18 cellular contexts compared by ENCODE assay signal in the genomic region with DNA sequence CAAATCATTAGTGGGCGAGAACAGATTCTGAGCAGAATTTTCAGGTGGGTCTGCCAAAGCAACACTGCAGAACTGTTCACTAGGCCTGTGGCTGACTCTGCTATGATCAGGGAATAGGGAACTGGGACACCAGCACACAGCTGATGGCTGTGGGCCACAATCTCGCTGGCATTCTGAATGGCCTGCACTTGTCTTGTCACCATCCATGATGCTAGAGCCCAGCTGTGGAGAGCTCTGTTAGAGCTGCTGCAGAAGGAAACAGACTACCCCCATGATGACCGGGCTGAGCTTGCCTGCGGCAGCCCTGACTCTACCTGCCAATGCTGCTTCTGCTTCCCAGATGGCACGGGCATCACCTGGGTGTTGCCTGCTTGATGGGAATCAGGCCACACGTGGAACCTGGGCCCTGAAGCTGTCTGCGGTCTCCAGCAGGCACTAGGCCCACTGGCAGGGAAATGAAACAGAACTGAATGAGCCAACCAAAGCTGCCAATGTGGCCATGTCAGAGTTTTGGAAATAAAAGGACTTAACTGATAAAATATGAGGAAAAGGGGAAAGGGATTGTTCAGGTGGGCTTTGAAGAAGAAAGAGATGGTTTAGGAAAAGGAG. TPM values are rescaled to one million over a fixed set of nuclear protein-coding genes. Genes with fewer than 3 reads are reported as not detected.
DNase-seq lines count a peak whose midpoint lies in the region; ATAC-seq, FAIRE-seq and TF ChIP-seq lines count a peak whose summit lies in the region.
"Had no signal": no experiment of that assay in that cellular context is flagged by ENCODE, and none has a peak within 500 bp of the region (broad histone marks: within the 10 kb centered on the region; RNA-seq: fewer than 3 reads in every experiment).

No MANE protein-coding gene starts in this region.

- H3K27ac ChIP-seq in PC-3 (ENCODE audit: low read length) (no peak overlapping the region), keratinocyte (ENCODE audit: control insufficient read depth, insufficient read depth, low read length) (no peak overlapping the region), substantia nigra (ENCODE audit: low read depth, low read length, poor library complexity, severe bottlenecking) (peak overlapping the region; percentile 40)

- H3K79me2 ChIP-seq in PC-3 (ENCODE audit: low read length) = no peaks in the 10 kb centered on the region
- no peaks in the 10 kb centered on the region for H3K79me2 ChIP-seq in keratinocyte (ENCODE audit: control insufficient read depth, insufficient read depth, low read length)

- no peaks in the 10 kb centered on the region for H3K27me3 ChIP-seq in PC-3 (ENCODE audit: low read length)
- H3K27me3 ChIP-seq in keratinocyte (ENCODE audit: control insufficient read depth, extremely low read depth, insufficient read depth, low read length) = no peaks in the 10 kb centered on the region
- H3K27me3 ChIP-seq: esophagus muscularis mucosa had no signal

- intact Hi-C loops in PC-3 (cut with micrococcal nuclease) = loop anchor here (5.0 kb wide), 1 partner anchor 203 kb away; no protein-coding TSS in a partner anchor

- BruUV-seq in PC-3 (replicated peaks; lab: Mats Ljungman, UMichigan) = no TSS peak

- H3K4me2 ChIP-seq in PC-3 (ENCODE audit: low read length) (no peak overlapping the region), keratinocyte (ENCODE audit: control insufficient read depth, extremely low read depth, insufficient read depth, low read depth, low read length) (peak overlapping the region; percentile 7)

- dilution Hi-C loops in keratinocyte (cut with MboI; ENCODE audit: extremely low pct_ligation_motif_present, low sequenced_read_pairs) = no loop called here

- H4K20me1 ChIP-seq in PC-3 (ENCODE audit: low read length) = no peaks in the 10 kb centered on the region
- H4K20me1 ChIP-seq in keratinocyte (ENCODE audit: control insufficient read depth, extremely low read depth, insufficient read depth, low read length) = no peaks in the 10 kb centered on the region

- H3K9ac ChIP-seq in PC-3 (ENCODE audit: low read length) (no peak overlapping the region), keratinocyte (ENCODE audit: control insufficient read depth, extremely low read depth, insufficient read depth, low read length) (no peak overlapping the region)

- H2AFZ ChIP-seq in PC-3 (ENCODE audit: low read length) (peak overlapping the region; percentile 43; the same call in 1 of the 2 replicates), keratinocyte (ENCODE audit: control insufficient read depth, low read length) (peak overlapping the region; percentile 59)

- H3K9me2 ChIP-seq in PC-3 (replicated peaks; ENCODE audit: low read length) = no peaks in the 10 kb centered on the region

- no peak for ATAC-seq in PC-3
- ATAC-seq in activated CD4-positive, CD25-positive, alpha-beta regulatory T cell treated with anti-CD3 and anti-CD28 coated beads, Interleukin-2, amount 50 U/mL, for 24 hours = no peak
- ATAC-seq: stimulated activated memory B cell treated with anti-CD40 and anti-IgM and Interleukin-4, amounts not matched to agents 10 μg/mL and 1 μg/mL and 100 μg/mL, for 72 hours had no signal

- H3K4me3 ChIP-seq in PC-3 (ENCODE audit: low read length) = no peak overlapping the region
- H3K4me3 ChIP-seq in keratinocyte (ENCODE audit: control insufficient read depth in 2 of 3, extremely low read depth in 1 of 3, insufficient read depth in 2 of 3, low read depth in 1 of 3, low read length in 3 of 3) = no peak overlapping the region
- H3K4me3 ChIP-seq: esophagus muscularis mucosa had no signal

- POLR2A ChIA-PET in PC-3 (lab: Charles Lee; ENCODE audit: unreplicated experiment) = no interaction called here

- H3F3A ChIP-seq in PC-3 (ENCODE audit: low read length, unreplicated experiment) = peaks cover 7% of the 10 kb centered on the region

- TF ChIP-seq CTCF in PC-3 (conservative IDR thresholded peaks at IDR 0.05; ENCODE audit: low read depth, low read length) (no peak), keratinocyte (optimal IDR thresholded peaks at IDR 0.05 in 1 of 3, IDR thresholded peaks at IDR 0.05 in 1 of 3, conservative IDR thresholded peaks at IDR 0.05 in 1 of 3; ENCODE audit: extremely low read depth in 1 of 3, insufficient read depth in 2 of 3, low read length in 3 of 3) (no peak)

- H3K4me1 ChIP-seq in PC-3 (ENCODE audit: insufficient read depth, low read length) (peaks cover 22% of the 10 kb centered on the region), keratinocyte (ENCODE audit: control insufficient read depth, extremely low read depth, insufficient read depth, low read length) (peaks cover 45% of the 10 kb centered on the region)

- DNase-seq in PC-3 (no peak), cerebellar nuclear complex (lab: John Stamatoyannopoulos, UW) (peak; percentile 42 to 67), keratinocyte (ENCODE audit: low read depth, low spot score) (peak; percentile 68), substantia nigra (lab: John Stamatoyannopoulos, UW) (peak in 43 of 49 donors; percentile 6 to 75 (median 43)), GM12892 (ENCODE audit: insufficient read length) (no peak)
- DNase-seq in stimulated activated CD4-positive, alpha-beta T cell treated with anti-CD3 and anti-CD28 coated beads, Interleukin-4, amount 100 ng/mL, for 1 hour = no peak
- DNase-seq: activated naive CD4-positive, alpha-beta T cell; CD4-positive, CD25-positive, alpha-beta regulatory T cell; GOT3; KG1; NCI-H1694 treated with DMSO at 0.1 percent for 48 hours; NCI-H774; RPMI8226; stimulated activated CD4-positive, alpha-beta T cell treated with anti-CD3 and anti-CD28 coated beads, Interleukin-4, amount 100 ng/mL, for 4 hours; T1000 had no signal

- no peak for TF ChIP-seq POLR2A in GM12892 (IDR thresholded peaks at IDR 0.05; ENCODE audit: low read depth, low read length)

- CTCF ChIA-PET in PC-3 (lab: Charles Lee) = no interaction called here

- no peaks in the 10 kb centered on the region for H3K9me1 ChIP-seq in keratinocyte (ENCODE audit: control insufficient read depth, extremely low read depth, insufficient read depth, low read length)

- H3K36me3 ChIP-seq in PC-3 (ENCODE audit: low read depth, low read length) (no peaks in the 10 kb centered on the region), keratinocyte (ENCODE audit: control insufficient read depth in 2 of 2, extremely low read depth in 1 of 2, insufficient read depth in 2 of 2, low read length in 2 of 2) (no peaks in the 10 kb centered on the region)
- H3K36me3 ChIP-seq: esophagus muscularis mucosa had no signal

- FAIRE-seq in keratinocyte (lab: Jason Lieb, UNC) (peak; percentile 74), GM12892 (lab: Jason Lieb, UNC) (no peak)

- H3K9me3 ChIP-seq in PC-3 (ENCODE audit: low read length) (no peaks in the 10 kb centered on the region), keratinocyte (ENCODE audit: control insufficient read depth, low read depth, low read length) (no peaks in the 10 kb centered on the region)
- H3K9me3 ChIP-seq: esophagus muscularis mucosa had no signal

RNA-seq across cellular contexts. Expression of a gene that starts 11.2 kb away (rescaled TPM):
- total RNA-seq in PC-3 (2014; rRNA removed) = 1.0 and 1.5 TPM in 2 replicates
- polyA plus RNA-seq in keratinocyte = 0.18 to 0.24 TPM (median 0.18 TPM) in 3 replicates
- 0.26 TPM for polyA plus RNA-seq in keratinocyte (2011; ENCODE audit: low read depth)
- polyA plus RNA-seq in keratinocyte (2011; cell fraction: cytosol; rRNA removed) = 0.05 and 0.19 TPM in 2 replicates
- polyA plus RNA-seq in keratinocyte (2011; cell fraction: nucleus; rRNA removed) = 0.13 and 0.19 TPM in 2 replicates
- 0.21 TPM in 1 of 2 replicates, not detected in the other for polyA plus RNA-seq in keratinocyte (2012; ENCODE audit: low replicate concordance)
- 0.10 TPM in 1 of 3 replicates, not detected in the others for polyA minus RNA-seq in keratinocyte
- not detected for polyA minus RNA-seq in keratinocyte (2011; cell fraction: cytosol; rRNA and poly(A)+ RNA removed)
- 0.21 and 0.23 TPM in 2 replicates for polyA minus RNA-seq in keratinocyte (2011; cell fraction: nucleus; rRNA and poly(A)+ RNA removed)
- polyA plus RNA-seq in GM12892 (2012; ENCODE audit: missing spikeins) = not detected
- total RNA-seq: CD4-positive, CD25-positive, alpha-beta regulatory T cell had no signal
- polyA plus RNA-seq: CD4-positive, CD25-positive, alpha-beta regulatory T cell had no signal

RNA-seq across cellular contexts. Expression of a gene that starts 46.6 kb away (rescaled TPM):
- total RNA-seq in PC-3 (2014; rRNA removed) = 1.7 and 1.8 TPM in 2 replicates
- polyA plus RNA-seq in keratinocyte = 0.70 to 13.5 TPM (median 5.2 TPM) in 3 replicates
- polyA plus RNA-seq in keratinocyte (2011; ENCODE audit: low read depth) = 3.1 TPM
- 1.3 and 2.9 TPM in 2 replicates for polyA plus RNA-seq in keratinocyte (2011; cell fraction: cytosol; rRNA removed)
- 4.0 and 4.7 TPM in 2 replicates for polyA plus RNA-seq in keratinocyte (2011; cell fraction: nucleus; rRNA removed)
- polyA plus RNA-seq in keratinocyte (2012; ENCODE audit: low replicate concordance) = 1.0 and 11.7 TPM in 2 replicates
- 1.5 to 6.9 TPM (median 2.0 TPM) in 3 replicates for polyA minus RNA-seq in keratinocyte
- polyA minus RNA-seq in keratinocyte (2011; cell fraction: cytosol; rRNA and poly(A)+ RNA removed) = not detected
- 2.1 and 3.4 TPM in 2 replicates for polyA minus RNA-seq in keratinocyte (2011; cell fraction: nucleus; rRNA and poly(A)+ RNA removed)
- 6.3 TPM for polyA plus RNA-seq in GM12892 (2012; ENCODE audit: missing spikeins)

Comparison
In these comparisons a context has a peak if more than half of its experiments do, and no peak if none do; other contexts are left out.
1. DNase-seq: peak in cerebellar nuclear complex (2 of 2), keratinocyte (single experiment) and substantia nigra (43 of 49); none in PC-3 (single experiment), GM12892 (single experiment) and stimulated activated CD4-positive, alpha-beta T cell treated with anti-CD3 and anti-CD28 coated beads, Interleukin-4, amount 100 ng/mL, for 1 hour (single experiment).